11 cellular contexts compared by ENCODE assay signal in the genomic region with DNA sequence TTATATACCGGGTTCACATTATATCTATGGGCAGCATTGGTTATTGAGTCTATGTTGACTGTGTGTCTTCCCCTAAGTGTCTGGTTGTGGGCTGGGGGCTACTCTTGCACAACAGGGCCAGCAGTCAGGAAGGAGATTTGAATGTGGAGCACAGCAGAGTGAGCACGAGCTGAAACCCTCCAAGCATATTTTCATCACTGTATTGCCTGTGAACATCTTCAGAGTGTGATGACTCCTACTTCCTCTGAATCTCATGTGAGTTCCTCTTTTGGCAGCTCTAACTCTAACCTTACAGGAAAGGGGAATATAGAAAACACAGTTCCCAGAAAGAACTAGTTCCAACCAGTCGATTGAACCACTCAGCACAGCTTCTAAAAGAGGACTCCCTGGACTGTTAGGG.
A peak's percentile ranks its signal among the peaks of the same experiment; 100 is the strongest.
DNase-seq lines count a peak whose midpoint lies in the region; ATAC-seq lines count a peak whose summit lies in the region.
"Had no signal": no experiment of that assay in that cellular context is flagged by ENCODE, and none has a peak within 500 bp of the region (broad histone marks: within the 10 kb centered on the region; RNA-seq: fewer than 3 reads in every experiment).

No MANE protein-coding gene starts in this region.

- peak; percentile 17 for DNase-seq in ELR (ENCODE audit: low read depth)
- DNase-seq in SKM-1 (lab: John Stamatoyannopoulos, UW; ENCODE audit: unreplicated experiment), result peak; percentile 84
- peak; percentile 84 for DNase-seq in medulla oblongata (ENCODE audit: extremely low spot score)
- DNase-seq in NCI-H1694 (lab: John Stamatoyannopoulos, UW), result no peak
- DNase-seq in NCI-H510A (lab: John Stamatoyannopoulos, UW), result no peak
- DNase-seq: activated T-cell treated with anti-CD3 and anti-CD28 coated beads for 4 hours, erythroblast, NCI-H1417 treated with DMSO at 0.1 percent for 48 hours had no signal

- ATAC-seq in HG03095 (IDR thresholded peaks at IDR 0.05; ENCODE audit: unreplicated experiment), result peak; percentile 60
- no peak for ATAC-seq in HG02852 (IDR thresholded peaks at IDR 0.05; ENCODE audit: unreplicated experiment)
- ATAC-seq in GM21447 (IDR thresholded peaks at IDR 0.05; ENCODE audit: unreplicated experiment), result no peak

Comparison
In these comparisons a context has a peak if more than half of its experiments do, and no peak if none do; other contexts are left out.
1. DNase-seq: peak in ELR (single experiment), SKM-1 (single experiment) and medulla oblongata (single experiment); none in NCI-H1694 (single experiment) and NCI-H510A (single experiment).